1 cellular context compared by ENCODE assay signal in genomic region chr17:3657588-3657869, GRCh38.
A peak's percentile ranks its signal among the peaks of the same experiment; 100 is the strongest.
TF ChIP-seq lines count a peak whose summit lies in the region.

No MANE protein-coding gene starts in this region.

TF ChIP-seq in A549, 52 proteins besides CTCF, POLR2A, EP300 and RAD21 (continued from another document):
- TF ChIP-seq POLR2AphosphoS2 (conservative IDR thresholded peaks at IDR 0.05; ENCODE audit: low read length) (no peak; the same call in 1 of the 2 replicates), PBX3 (IDR thresholded peaks at IDR 0.05) (0 out of 2 replicates have a peak, but pooled peaks have one; percentile 39), HES2 (IDR thresholded peaks at IDR 0.05) (no peak), HOXB5 (CRISPR knock-in tag; IDR thresholded peaks at IDR 0.05) (no peak), BCL3 (IDR thresholded peaks at IDR 0.05) (no peak)
